16 cellular contexts compared by ENCODE assay signal in genomic region chr1:210440081-210440480, GRCh38.
DNase-seq lines count a peak whose midpoint lies in the region; TF ChIP-seq lines count a peak whose summit lies in the region.
"Had no signal": no experiment of that assay in that cellular context is flagged by ENCODE, and none has a peak within 500 bp of the region (broad histone marks: within the 10 kb centered on the region; RNA-seq: fewer than 3 reads in every experiment).

No MANE protein-coding gene starts in this region.

- peak overlapping the region; percentile 63 for H4K91ac ChIP-seq in trophoblast cell (ENCODE audit: low read depth, low read length)

- H3K27me3 ChIP-seq in trophoblast cell (ENCODE audit: insufficient read depth, low read length): no peaks in the 10 kb centered on the region
- H3K27me3 ChIP-seq: sigmoid colon, upper lobe of right lung had no signal

- TF ChIP-seq CTCF in AG04449 (IDR thresholded peaks at IDR 0.05; ENCODE audit: insufficient read depth, low read length, missing control alignments) (no peak), fibroblast of mammary gland (conservative IDR thresholded peaks at IDR 0.05; ENCODE audit: control insufficient read depth, insufficient read depth, low read depth, low read length) (no peak)

- peak overlapping the region; percentile 32 for H4K8ac ChIP-seq in trophoblast cell (ENCODE audit: low read depth, low read length)

- WGBS in trophoblast cell (ENCODE audit: extremely low coverage, insufficient coverage, insufficient read length): no CpG with 5 or more reads among the region's 3 CpGs

- POLR2A ChIA-PET in AG04449 (lab: Yijun Ruan, JAX): interaction anchor here (0.8 to 2.2 kb wide), 4 partner anchors 8 to 111 kb away, joined by 3 to 24 read pairs (median 8); partner anchors contain the start of gene HHAT

- H4K12ac ChIP-seq in trophoblast cell (ENCODE audit: low read depth, low read length): no peak overlapping the region

- peaks cover 2% of the 10 kb centered on the region for H3K79me2 ChIP-seq in trophoblast cell (ENCODE audit: control insufficient read depth, insufficient read depth, low read length, poor library complexity)

- H3K9ac ChIP-seq in trophoblast cell (ENCODE audit: low read length): no peak overlapping the region

- H2BK5ac ChIP-seq in trophoblast cell (ENCODE audit: low read depth, low read length, poor library complexity): no peak overlapping the region

- peaks cover 2% of the 10 kb centered on the region for H3K9me3 ChIP-seq in trophoblast cell (ENCODE audit: insufficient read depth, low read depth, low read length)
- H3K9me3 ChIP-seq: sigmoid colon, upper lobe of right lung had no signal

- peak overlapping the region; percentile 76 for H2BK120ac ChIP-seq in trophoblast cell (ENCODE audit: insufficient read depth, low read length, poor library complexity)

- H2AFZ ChIP-seq in trophoblast cell (ENCODE audit: insufficient read depth, low read length, poor library complexity): no peak overlapping the region

- H3K4ac ChIP-seq in trophoblast cell (ENCODE audit: low read depth, low read length): peak overlapping the region; percentile 13

- peak overlapping the region; percentile 61 for H3K14ac ChIP-seq in trophoblast cell (ENCODE audit: low read length)

- no peak overlapping the region for H3K23ac ChIP-seq in trophoblast cell (ENCODE audit: low read length)

- H2AK5ac ChIP-seq in trophoblast cell (ENCODE audit: low read length): peak overlapping the region; percentile 76

- CTCF ChIA-PET in AG04449 (lab: Yijun Ruan, JAX): interaction anchor here (1.1 to 4.6 kb wide), 9 partner anchors 9 to 694 kb away, joined by 3 to 40 read pairs (median 4); partner anchors contain the start of gene KCNH1

- H3K18ac ChIP-seq in trophoblast cell (ENCODE audit: low read length): peak overlapping the region; percentile 51

- peaks cover 15% of the 10 kb centered on the region for H3K79me1 ChIP-seq in trophoblast cell (ENCODE audit: low read length)

- peak overlapping the region; percentile 88 for H2BK12ac ChIP-seq in trophoblast cell (ENCODE audit: low read length)

- H3K4me2 ChIP-seq in trophoblast cell (ENCODE audit: low read length): no peak overlapping the region

- H3K4me1 ChIP-seq in trophoblast cell (ENCODE audit: control insufficient read depth in 1 of 2, insufficient read depth in 2 of 2, low read length in 2 of 2): peaks cover 14% of the 10 kb centered on the region in 2 experiments
- H3K4me1 ChIP-seq: sigmoid colon, upper lobe of right lung had no signal

- peak overlapping the region; percentile 81 for H3K27ac ChIP-seq in trophoblast cell (ENCODE audit: low read depth, low read length)
- H3K27ac ChIP-seq: sigmoid colon, upper lobe of right lung had no signal

- H3K36me3 ChIP-seq in trophoblast cell (ENCODE audit: control insufficient read depth in 1 of 2, insufficient read depth in 2 of 2, low read length in 2 of 2): no peaks in the 10 kb centered on the region
- H3K36me3 ChIP-seq: sigmoid colon, upper lobe of right lung had no signal

- DNase-seq in AG04449 (ENCODE audit: low read depth, low spot score) (peak; percentile 23), M059J (ENCODE audit: low read depth) (peak; percentile 9), fibroblast of mammary gland (ENCODE audit: low read depth) (peak; percentile 10), trophoblast cell (no peak), NCI-H1417 (lab: John Stamatoyannopoulos, UW) (no peak), AML-193 (lab: John Stamatoyannopoulos, UW) (no peak)
- DNase-seq in stimulated activated naive CD4-positive, alpha-beta T cell treated with Interleukin-2 at 50 U/mL for 16 hours (lab: John Stamatoyannopoulos, UW): no peak
- DNase-seq: activated CD8-positive, alpha-beta memory T cell treated with anti-CD3 and anti-CD28 coated beads, Interleukin-2, amount 50 U/mL, for 4 hours; activated naive CD8-positive, alpha-beta T cell treated with anti-CD3 and anti-CD28 coated beads, Interleukin-2, amount 10 ng/mL, durations not matched to agents 7 days and 5 days; CD8-positive, alpha-beta memory T cell; foreskin melanocyte; NCI-H1105; NCI-H2029 treated with DMSO at 0.1 percent for 48 hours; NCI-H774; sigmoid colon; upper lobe of right lung had no signal

- H3K4me3 ChIP-seq in AG04449 (ENCODE audit: low read depth, low read length): no peak overlapping the region
- H3K4me3 ChIP-seq in fibroblast of mammary gland (ENCODE audit: control insufficient read depth, low read depth, low read length): no peak overlapping the region
- no peak overlapping the region for H3K4me3 ChIP-seq in trophoblast cell (ENCODE audit: low read depth, low read length)
- H3K4me3 ChIP-seq: sigmoid colon, upper lobe of right lung had no signal

Comparison
In these comparisons a context has a peak if more than half of its experiments do, and no peak if none do; other contexts are left out.
1. DNase-seq: peak in AG04449 (single experiment), M059J (single experiment) and fibroblast of mammary gland (single experiment); none in trophoblast cell (0 of 2), NCI-H1417 (0 of 3), AML-193 (0 of 2) and stimulated activated naive CD4-positive, alpha-beta T cell treated with Interleukin-2 at 50 U/mL for 16 hours (single experiment).